In the genomic region with DNA sequence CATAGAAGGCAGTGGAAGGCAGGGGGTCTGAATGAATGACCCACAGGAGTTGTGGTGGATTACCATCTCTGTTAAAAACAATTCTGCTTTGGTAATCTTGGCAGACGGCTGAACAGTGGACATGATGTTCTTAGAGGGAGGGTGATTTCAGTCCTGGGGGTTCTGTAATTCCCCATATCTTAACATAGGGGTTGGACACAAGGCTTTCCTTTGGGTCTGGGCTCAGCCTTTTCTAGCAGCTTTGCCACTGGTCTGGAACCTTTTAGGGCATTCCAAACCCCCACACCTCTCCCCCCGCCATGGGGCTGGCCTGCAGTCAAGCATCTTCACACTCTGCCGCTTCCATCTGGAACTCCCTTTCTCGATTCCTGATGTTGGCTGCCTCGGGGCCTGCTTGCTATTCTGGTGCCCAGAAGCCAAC, we compare ENCODE assay signal across 18 cellular contexts. TPM values are rescaled to one million over a fixed set of nuclear protein-coding genes. Genes with fewer than 3 reads are reported as not detected.
DNase-seq lines count a peak whose midpoint lies in the region; ATAC-seq and TF ChIP-seq lines count a peak whose summit lies in the region.
"Had no signal": no experiment of that assay in that cellular context is flagged by ENCODE, and none has a peak within 500 bp of the region (broad histone marks: within the 10 kb centered on the region; RNA-seq: fewer than 3 reads in every experiment).

No MANE protein-coding gene starts in this region.

- TF ChIP-seq POLR2A in stomach (IDR thresholded peaks at IDR 0.05) (no peak), Peyer's patch (IDR thresholded peaks at IDR 0.05) (no peak)

- peak; percentile 25 for DNase-seq in DMS 273 treated with DMSO at 0.1 percent for 48 hours (lab: John Stamatoyannopoulos, UW)
- DNase-seq in coronary artery (ENCODE audit: low spot score) = peak; percentile 89
- DNase-seq in left ventricle myocardium superior = peak; percentile 80
- no peak for DNase-seq in stomach
- DNase-seq in HEK293T (ENCODE audit: extremely low spot score) = no peak
- no peak for DNase-seq in Peyer's patch
- DNase-seq in endothelial cell (ENCODE audit: low spot score) = no peak
- DNase-seq: activated CD8-positive, alpha-beta memory T cell treated with anti-CD3 and anti-CD28 coated beads, Interleukin-2, amount 50 U/mL, for 4 hours; activated naive CD4-positive, alpha-beta T cell treated with Interleukin-2 at 50 U/mL for 16 hours; Calu3; HCEC 1CT; naive B cell; NCI-H187 treated with DMSO at 0.1 percent for 48 hours; NCI-H510A treated with DMSO at 0.1 percent for 48 hours; stimulated activated naive CD8-positive, alpha-beta T cell treated with anti-CD3 and anti-CD28 coated beads, Interleukin-15, amount 100 ng/mL, for 72 hours; T-helper 9 cell had no signal

- ATAC-seq in left ventricle myocardium superior = peak; percentile 76
- ATAC-seq in HG02763 (IDR thresholded peaks at IDR 0.05; ENCODE audit: unreplicated experiment) = no peak
- ATAC-seq: stimulated activated naive CD8-positive, alpha-beta T cell treated with anti-CD3 and anti-CD28 coated beads, Interleukin-15, amount 100 ng/mL, for 72 hours had no signal

- no peak for TF ChIP-seq EP300 in stomach (IDR thresholded peaks at IDR 0.05)

- POLR2A ChIA-PET in HEK293T (lab: Yijun Ruan, JAX) = no interaction called here

- H3K27ac Mint-ChIP-seq in endothelial cell (ENCODE audit: unreplicated experiment) = no peak overlapping the region
- H3K27ac Mint-ChIP-seq: naive B cell; progenitor cell of endocrine pancreas; stimulated activated naive CD8-positive, alpha-beta T cell treated with anti-CD3 and anti-CD28 coated beads, Interleukin-15, amount 100 ng/mL, for 72 hours had no signal

- no peaks in the 10 kb centered on the region for H3K9me3 Mint-ChIP-seq in endothelial cell (ENCODE audit: unreplicated experiment)
- H3K9me3 Mint-ChIP-seq: stimulated activated naive CD8-positive, alpha-beta T cell treated with anti-CD3 and anti-CD28 coated beads, Interleukin-15, amount 100 ng/mL, for 72 hours had no signal

- CTCF ChIA-PET in HEK293T (lab: Yijun Ruan, JAX) = no interaction called here

- H3K27me3 ChIP-seq in stomach = no peaks in the 10 kb centered on the region
- no peaks in the 10 kb centered on the region for H3K27me3 ChIP-seq in Peyer's patch

- peaks cover 34% of the 10 kb centered on the region for H3K4me1 Mint-ChIP-seq in endothelial cell (ENCODE audit: unreplicated experiment)
- H3K4me1 Mint-ChIP-seq: naive B cell; stimulated activated naive CD8-positive, alpha-beta T cell treated with anti-CD3 and anti-CD28 coated beads, Interleukin-15, amount 100 ng/mL, for 72 hours had no signal

- intact Hi-C loops in left ventricle myocardium superior (cut with micrococcal nuclease) = no loop called here
- intact Hi-C loops in stomach (cut with DNase I; ENCODE audit: low total_unique reads) = no loop called here

- H3K27me3 Mint-ChIP-seq in endothelial cell (ENCODE audit: unreplicated experiment) = peaks cover 7% of the 10 kb centered on the region

- H3K4me1 ChIP-seq in stomach = peaks cover 12 to 69% (median 31%) of the 10 kb centered on the region in 4 donors
- peaks cover 0 to 5% (median 0%) of the 10 kb centered on the region in 4 donors for H3K4me1 ChIP-seq in Peyer's patch

- TF ChIP-seq CTCF in coronary artery (IDR thresholded peaks at IDR 0.05) = no peak
- TF ChIP-seq CTCF in stomach (IDR thresholded peaks at IDR 0.05) = no peak
- TF ChIP-seq CTCF in Peyer's patch (IDR thresholded peaks at IDR 0.05) = no peak
- TF ChIP-seq CTCF in endothelial cell (IDR thresholded peaks at IDR 0.05; ENCODE audit: unreplicated experiment) = no peak

- WGBS in stomach, 5 donors = 71 to 80% (median 76%) methylated on average over 5 of the region's 5 CpGs

- no peak overlapping the region for H3K4me3 Mint-ChIP-seq in endothelial cell (ENCODE audit: unreplicated experiment)
- H3K4me3 Mint-ChIP-seq: naive B cell; stimulated activated naive CD8-positive, alpha-beta T cell treated with anti-CD3 and anti-CD28 coated beads, Interleukin-15, amount 100 ng/mL, for 72 hours had no signal

- H3K27ac ChIP-seq in coronary artery (peak overlapping the region; percentile 56 to 92), stomach (peak overlapping the region in 3 of 5 donors; percentile 0 to 74 (median 62)), Peyer's patch (peak overlapping the region in 1 of 4 donors; percentile 10)

- no peaks in the 10 kb centered on the region for H3K36me3 Mint-ChIP-seq in endothelial cell (ENCODE audit: low read depth, unreplicated experiment)
- H3K36me3 Mint-ChIP-seq: naive B cell had no signal

- no peaks in the 10 kb centered on the region for H3K36me3 ChIP-seq in stomach
- H3K36me3 ChIP-seq in Peyer's patch = no peaks in the 10 kb centered on the region

- H3K9me3 ChIP-seq in stomach (no peaks in the 10 kb centered on the region), Peyer's patch (no peaks in the 10 kb centered on the region)

- H3K4me3 ChIP-seq in coronary artery = no peak overlapping the region
- no peak overlapping the region for H3K4me3 ChIP-seq in stomach
- H3K4me3 ChIP-seq in Peyer's patch = no peak overlapping the region

TF ChIP-seq in HEK293T, 16 proteins besides CTCF, POLR2A, EP300 and RAD21:
- TF ChIP-seq BHLHE40 (IDR thresholded peaks at IDR 0.05; ENCODE audit: borderline replicate concordance) (no peak), LEF1 (IDR thresholded peaks at IDR 0.05; ENCODE audit: borderline replicate concordance) (no peak)

RNA-seq across cellular contexts. Expression of gene RPL37A, which starts 50.3 kb away (rescaled TPM):
- total RNA-seq in left ventricle myocardium superior (1,901 TPM), stomach (1,000 to 10,000 TPM in 3 of 5 donors, 100 to 1,000 TPM in 2; 115 to 2,609 (median 1,927) TPM), Peyer's patch (1,000 to 10,000 TPM in 1 of 4 donors, 100 to 1,000 TPM in 3; 366 to 1,381 (median 655) TPM), endothelial cell (ENCODE audit: unreplicated experiment) (2,729 TPM)
- polyA plus RNA-seq in stomach = 1,000 to 10,000 TPM; 4,475 to 5,853 (median 5,579) TPM

Comparison
In these comparisons a context has a peak if more than half of its experiments do, and no peak if none do; other contexts are left out.
1. DNase-seq: peak in DMS 273 treated with DMSO at 0.1 percent for 48 hours (single experiment), coronary artery (single experiment) and left ventricle myocardium superior (single experiment); none in stomach (single experiment), HEK293T (single experiment), Peyer's patch (0 of 3) and endothelial cell (single experiment).